32 cellular contexts compared by ENCODE assay signal in genomic region chr20:32237419-32237818, GRCh38. TPM values are rescaled to one million over a fixed set of nuclear protein-coding genes. Genes with fewer than 3 reads are reported as not detected.
DNase-seq lines count a peak whose midpoint lies in the region; ATAC-seq, FAIRE-seq and TF ChIP-seq lines count a peak whose summit lies in the region.
"Had no signal": no experiment of that assay in that cellular context is flagged by ENCODE, and none has a peak within 500 bp of the region (broad histone marks: within the 10 kb centered on the region; RNA-seq: fewer than 3 reads in every experiment).

No MANE protein-coding gene starts in this region.

- no peak overlapping the region for H2AFZ ChIP-seq in H1 (ENCODE audit: low read length)

- peaks cover 47% of the 10 kb centered on the region for H3K36me3 Mint-ChIP-seq in activated CD8-positive, alpha-beta T cell treated with anti-CD3 and anti-CD28 coated beads for 36 hours (ENCODE audit: low read depth)
- H3K36me3 Mint-ChIP-seq in activated CD8-positive, alpha-beta T cell treated with anti-CD3 and anti-CD28 coated beads, Interleukin-2, amount 10 ng/mL, durations not matched to agents 7 days and 5 days (ENCODE audit: low read depth) = peaks cover 33% of the 10 kb centered on the region
- H3K36me3 Mint-ChIP-seq in Calu3 (ENCODE audit: insufficient read depth, unreplicated experiment) (peaks cover 7% of the 10 kb centered on the region), T-helper 17 cell (ENCODE audit: low read depth) (peaks cover 3% of the 10 kb centered on the region)

- intact Hi-C loops in activated CD8-positive, alpha-beta T cell treated with anti-CD3 and anti-CD28 coated beads for 36 hours (cut with micrococcal nuclease) = no loop called here
- intact Hi-C loops in Calu3 (cut with micrococcal nuclease; ENCODE audit: unreplicated experiment) (no loop called here), dorsolateral prefrontal cortex (cut with DNase I) (no loop called here)

- H3K56ac ChIP-seq in H1 (replicated peaks; ENCODE audit: insufficient read length, low read depth, low read length) = no peak overlapping the region

- H3K9me3 ChIP-seq in T-helper 17 cell (ENCODE audit: control insufficient read depth, low read length, poor library complexity, severe bottlenecking) (no peaks in the 10 kb centered on the region), H1 (ENCODE audit: insufficient read depth in 2 of 2, low read depth in 1 of 2, low read length in 1 of 2) (no peaks in the 10 kb centered on the region)
- H3K9me3 ChIP-seq: A549, heart left ventricle, lower lobe of right lung, pancreas, right atrium auricular region had no signal

- H3K79me2 ChIP-seq in H1 (ENCODE audit: control insufficient read depth in 1 of 2, insufficient read depth in 2 of 2, low read length in 2 of 2) = no peaks in the 10 kb centered on the region

- H3K9me3 Mint-ChIP-seq in activated CD8-positive, alpha-beta T cell treated with anti-CD3 and anti-CD28 coated beads for 36 hours = no peaks in the 10 kb centered on the region
- no peaks in the 10 kb centered on the region for H3K9me3 Mint-ChIP-seq in activated CD8-positive, alpha-beta T cell treated with anti-CD3 and anti-CD28 coated beads, Interleukin-2, amount 10 ng/mL, durations not matched to agents 7 days and 5 days (ENCODE audit: insufficient read depth)
- H3K9me3 Mint-ChIP-seq in Calu3 (ENCODE audit: low read depth, unreplicated experiment) = no peaks in the 10 kb centered on the region
- H3K9me3 Mint-ChIP-seq: H9, nephron had no signal

- no peaks in the 10 kb centered on the region for H3K27me3 ChIP-seq in H1 (replicated peaks in 1 of 4; ENCODE audit: control insufficient read depth in 3 of 4, extremely low read depth in 1 of 4, insufficient read depth in 3 of 4, low read length in 3 of 4)
- no peaks in the 10 kb centered on the region for H3K27me3 ChIP-seq in dorsolateral prefrontal cortex
- H3K27me3 ChIP-seq: heart left ventricle, pancreas, right atrium auricular region had no signal

- no peak overlapping the region for H2BK15ac ChIP-seq in H1 (ENCODE audit: low read length)

- H3K23me2 ChIP-seq in H1 (ENCODE audit: low read depth, low read length) = no peaks in the 10 kb centered on the region

- no peak overlapping the region for H2BK12ac ChIP-seq in H1 (ENCODE audit: low read depth, low read length)

- TSS peak; percentile 55 for BruUV-seq in Calu3 (replicated peaks; lab: Mats Ljungman, UMichigan)

- no peak overlapping the region for H2AK5ac ChIP-seq in H1 (ENCODE audit: low read depth, low read length)

- no peak overlapping the region for H3K23ac ChIP-seq in H1 (ENCODE audit: insufficient read length)

- 95% methylated on average over 6 of the region's 6 CpGs; no CpG with 5 or more reads in 1 of the 2 experiments for WGBS in H1 (ENCODE audit: extremely low coverage in 1 of 2, insufficient coverage in 1 of 2, insufficient read length in 1 of 2, insufficient replicate concordance in 2 of 2, low coverage in 1 of 2, low lambda C conversion rate in 2 of 2, missing lambda C conversion rate in 1 of 2), 2 experiments

- peaks cover 7 to 29% (median 19%) of the 10 kb centered on the region in 4 experiments; a peak in 6 of 8 replicates for H3K36me3 ChIP-seq in H1 (ENCODE audit: control insufficient read depth in 2 of 4, insufficient read depth in 4 of 4, low read length in 3 of 4)

- H3K4me1 ChIP-seq in H1 (replicated peaks in 1 of 4; ENCODE audit: control insufficient read depth in 3 of 4, insufficient read depth in 4 of 4, low read length in 3 of 4) = peaks cover 0 to 7% (median 4%) of the 10 kb centered on the region in 4 experiments; a peak in 4 of 7 replicates
- H3K4me1 ChIP-seq: A549, right atrium auricular region had no signal

- H3K4me3 ChIP-seq in H1 (ENCODE audit: extremely low read depth in 1 of 4, insufficient read depth in 2 of 4, low read depth in 3 of 4, low read length in 4 of 4) (no peak overlapping the region), dorsolateral prefrontal cortex (no peak overlapping the region)
- H3K4me3 ChIP-seq: A549, heart left ventricle, lower lobe of right lung, pancreas, right atrium auricular region had no signal

- H4K20me1 ChIP-seq in H1 (replicated peaks in 1 of 2; ENCODE audit: control insufficient read depth in 1 of 2, insufficient read depth in 2 of 2, low read length in 2 of 2) = peaks cover 0 to 1% of the 10 kb centered on the region in 2 experiments

- H2BK20ac ChIP-seq in H1 (ENCODE audit: low read length) = no peak overlapping the region

- no peak for DNase-seq in activated CD8-positive, alpha-beta T cell treated with anti-CD3 and anti-CD28 coated beads for 36 hours
- no peak for DNase-seq in activated CD8-positive, alpha-beta T cell treated with anti-CD3 and anti-CD28 coated beads, Interleukin-2, amount 10 ng/mL, durations not matched to agents 7 days and 5 days
- no peak for DNase-seq in Calu3
- DNase-seq in T-helper 17 cell = no peak
- no peak for DNase-seq in H1 (ENCODE audit: low read depth in 1 of 2, low spot score in 2 of 2)
- no peak for DNase-seq in HTR-8/SVneo (ENCODE audit: insufficient read length, low spot score)
- DNase-seq in dorsolateral prefrontal cortex = no peak
- no peak for DNase-seq in nucleus accumbens (lab: John Stamatoyannopoulos, UW)
- DNase-seq: activated CD8-positive, alpha-beta memory T cell treated with anti-CD3 and anti-CD28 coated beads, Interleukin-2, amount 50 U/mL, for 4 hours; activated effector memory CD4-positive, alpha-beta T cell treated with anti-CD3 and anti-CD28 coated beads, Interleukin-2, amount 50 U/mL, for 16 hours; amygdala; DMS79; effector CD8-positive, alpha-beta T cell; foreskin fibroblast; GDM1; H9; heart left ventricle; kidney; lower lobe of right lung; NCI-H1436 treated with DMSO at 0.1 percent for 48 hours; NCI-H446; pancreas; T-helper 2 cell; trophoblast cell had no signal

- no peak overlapping the region for H3K18ac ChIP-seq in H1 (ENCODE audit: extremely low read depth, low read length)

- no peak overlapping the region for H2BK120ac ChIP-seq in H1 (replicated peaks; ENCODE audit: low read depth, low read length)

- H3K4me2 ChIP-seq in H1 (ENCODE audit: insufficient read depth in 1 of 2, low read depth in 2 of 2, low read length in 2 of 2) = no peak overlapping the region
- H3K4me2 ChIP-seq: A549, KMS-11 had no signal

- peak overlapping the region; percentile 60; the same call in 1 of the 2 replicates for H2BK5ac ChIP-seq in H1 (ENCODE audit: low read depth, low read length)

- POLR2A ChIA-PET in activated CD8-positive, alpha-beta T cell treated with anti-CD3 and anti-CD28 coated beads for 36 hours (lab: Charles Lee) = interaction anchor here (1.1 kb wide), 1 partner anchor 8 kb away, joined by 3 read pairs; no protein-coding TSS in a partner anchor
- POLR2A ChIA-PET in activated CD8-positive, alpha-beta T cell treated with anti-CD3 and anti-CD28 coated beads, Interleukin-2, amount 10 ng/mL, durations not matched to agents 7 days and 5 days (lab: Charles Lee) = no interaction called here
- POLR2A ChIA-PET in H1 (lab: Charles Lee; ENCODE audit: partially characterized antibody) = interaction anchor here (0.7 to 0.8 kb wide), 2 partner anchors 10 to 16 kb away, joined by 3 read pairs; no protein-coding TSS in a partner anchor

- TF ChIP-seq RAD21 in H1 (IDR thresholded peaks at IDR 0.05 in 1 of 2, conservative IDR thresholded peaks at IDR 0.05 in 1 of 2; ENCODE audit: low read depth in 2 of 2, low read length in 2 of 2) = no peak

- no peak overlapping the region for H3K27ac ChIP-seq in H1 (ENCODE audit: low read depth, low read length)
- H3K27ac ChIP-seq in dorsolateral prefrontal cortex = no peak overlapping the region
- H3K27ac ChIP-seq: A549, heart left ventricle, KMS-11, lower lobe of right lung, right atrium auricular region had no signal

- no peak for TF ChIP-seq POLR2A in H1 (IDR thresholded peaks at IDR 0.05; ENCODE audit: control extremely low read depth in 1 of 2, low read depth in 2 of 2, low read length in 2 of 2)

- CTCF ChIA-PET in activated CD8-positive, alpha-beta T cell treated with anti-CD3 and anti-CD28 coated beads for 36 hours (lab: Charles Lee) = no interaction called here
- CTCF ChIA-PET in activated CD8-positive, alpha-beta T cell treated with anti-CD3 and anti-CD28 coated beads, Interleukin-2, amount 10 ng/mL, durations not matched to agents 7 days and 5 days (lab: Charles Lee) = no interaction called here
- CTCF ChIA-PET in Calu3 (lab: Charles Lee) (no interaction called here), H1 (lab: Charles Lee; ENCODE audit: partially characterized antibody) (no interaction called here)

- no peaks in the 10 kb centered on the region for H3K27me3 Mint-ChIP-seq in activated CD8-positive, alpha-beta T cell treated with anti-CD3 and anti-CD28 coated beads for 36 hours
- H3K27me3 Mint-ChIP-seq in activated CD8-positive, alpha-beta T cell treated with anti-CD3 and anti-CD28 coated beads, Interleukin-2, amount 10 ng/mL, durations not matched to agents 7 days and 5 days (ENCODE audit: low read depth) = no peaks in the 10 kb centered on the region
- H3K27me3 Mint-ChIP-seq in Calu3 (ENCODE audit: unreplicated experiment) (no peaks in the 10 kb centered on the region), T-helper 17 cell (no peaks in the 10 kb centered on the region)

- H4K5ac ChIP-seq in H1 (ENCODE audit: insufficient read length, low read depth, low read length) = no peak overlapping the region

- H4K91ac ChIP-seq in H1 (replicated peaks; ENCODE audit: insufficient read length, low read length) = no peak overlapping the region

- no peak for FAIRE-seq in H1 (lab: Jason Lieb, UNC)
- FAIRE-seq in HTR-8/SVneo (lab: Jason Lieb, UNC) = no peak
- FAIRE-seq: A549, colon, GM19239, kidney, pancreas had no signal

- H3K4me3 Mint-ChIP-seq in activated CD8-positive, alpha-beta T cell treated with anti-CD3 and anti-CD28 coated beads for 36 hours = no peak overlapping the region
- no peak overlapping the region for H3K4me3 Mint-ChIP-seq in activated CD8-positive, alpha-beta T cell treated with anti-CD3 and anti-CD28 coated beads, Interleukin-2, amount 10 ng/mL, durations not matched to agents 7 days and 5 days
- no peak overlapping the region for H3K4me3 Mint-ChIP-seq in Calu3 (ENCODE audit: low read depth, unreplicated experiment)
- no peak overlapping the region for H3K4me3 Mint-ChIP-seq in T-helper 17 cell
- H3K4me3 Mint-ChIP-seq: H9, nephron had no signal

- H3K9ac ChIP-seq in H1 (replicated peaks in 1 of 4; ENCODE audit: extremely low read depth in 1 of 4, low read depth in 3 of 4, low read length in 3 of 4) = no peak overlapping the region
- H3K9ac ChIP-seq: KMS-11 had no signal

- peaks cover 43% of the 10 kb centered on the region for H3K4me1 Mint-ChIP-seq in activated CD8-positive, alpha-beta T cell treated with anti-CD3 and anti-CD28 coated beads for 36 hours (ENCODE audit: low read depth)
- H3K4me1 Mint-ChIP-seq in activated CD8-positive, alpha-beta T cell treated with anti-CD3 and anti-CD28 coated beads, Interleukin-2, amount 10 ng/mL, durations not matched to agents 7 days and 5 days (ENCODE audit: low read depth) = peaks cover 17% of the 10 kb centered on the region
- H3K4me1 Mint-ChIP-seq in Calu3 (ENCODE audit: low read depth, unreplicated experiment) (peaks cover 13% of the 10 kb centered on the region), T-helper 17 cell (peaks cover 21% of the 10 kb centered on the region)
- H3K4me1 Mint-ChIP-seq: nephron had no signal

- H3K14ac ChIP-seq in H1 (ENCODE audit: insufficient read length) = no peak overlapping the region

- no peak overlapping the region for H3K4ac ChIP-seq in H1 (replicated peaks; ENCODE audit: insufficient read length, low read depth, low read length)

- no peak for TF ChIP-seq EP300 in H1 (IDR thresholded peaks at IDR 0.05; ENCODE audit: borderline replicate concordance in 1 of 2, low read depth in 2 of 2, low read length in 2 of 2)

- H3K27ac Mint-ChIP-seq in activated CD8-positive, alpha-beta T cell treated with anti-CD3 and anti-CD28 coated beads for 36 hours = peak overlapping the region; percentile 19
- no peak overlapping the region for H3K27ac Mint-ChIP-seq in activated CD8-positive, alpha-beta T cell treated with anti-CD3 and anti-CD28 coated beads, Interleukin-2, amount 10 ng/mL, durations not matched to agents 7 days and 5 days
- H3K27ac Mint-ChIP-seq in Calu3 (ENCODE audit: unreplicated experiment) (no peak overlapping the region), T-helper 17 cell (peak overlapping the region; percentile 100)

- TF ChIP-seq CTCF in activated CD8-positive, alpha-beta T cell treated with anti-CD3 and anti-CD28 coated beads for 36 hours (IDR thresholded peaks at IDR 0.05) = no peak
- TF ChIP-seq CTCF in Calu3 (IDR thresholded peaks at IDR 0.05; ENCODE audit: unreplicated experiment) (no peak), H1 (IDR thresholded peaks at IDR 0.05; ENCODE audit: control extremely low read depth in 1 of 3, insufficient read depth in 1 of 3, low read depth in 1 of 3, low read length in 3 of 3) (no peak), dorsolateral prefrontal cortex (IDR thresholded peaks at IDR 0.05 in 54 of 56, conservative IDR thresholded peaks at IDR 0.05 in 2 of 56; ENCODE audit: low read depth in 1 of 56, partially characterized antibody in 56 of 56) (no peak)

- no peaks in the 10 kb centered on the region for H3K79me1 ChIP-seq in H1 (ENCODE audit: low read depth, low read length)

- no peak for ATAC-seq in activated CD8-positive, alpha-beta T cell treated with anti-CD3 and anti-CD28 coated beads for 36 hours
- no peak for ATAC-seq in activated CD8-positive, alpha-beta T cell treated with anti-CD3 and anti-CD28 coated beads, Interleukin-2, amount 10 ng/mL, durations not matched to agents 7 days and 5 days
- ATAC-seq in T-helper 17 cell = no peak
- ATAC-seq: A549, esophagus mucosa, heart left ventricle, lower lobe of right lung, pancreas, SK-N-SH treated with all-trans-retinoic acid at 6 μM for 48 hours had no signal

- H4K8ac ChIP-seq in H1 (ENCODE audit: extremely low read depth, insufficient read depth, low read length) = no peak overlapping the region

RNA-seq across cellular contexts. Expression of gene POFUT1, which starts 29.7 kb away (rescaled TPM):
- total RNA-seq in activated CD8-positive, alpha-beta T cell treated with anti-CD3 and anti-CD28 coated beads for 36 hours = 10 to 100 TPM; 43.7 to 46.2 TPM
- total RNA-seq in activated CD8-positive, alpha-beta T cell treated with anti-CD3 and anti-CD28 coated beads, Interleukin-2, amount 10 ng/mL, durations not matched to agents 7 days and 5 days = 10 to 100 TPM; 23.5 to 24.8 TPM
- 79.9 and 87.3 TPM in 2 replicates for total RNA-seq in Calu3 (2022)
- 10 to 100 TPM; 11.1 to 13.6 TPM for total RNA-seq in T-helper 17 cell
- total RNA-seq in H1 (2021; fragmentation: NEBNext Ultra II Directional; extraction: Animal tissue kit (Norgen Biotek cat#: 25700)) = 24.4 and 24.5 TPM in 2 replicates
- polyA plus RNA-seq in H1 (2011; rRNA removed) = 19.4 and 23.5 TPM in 2 replicates
- polyA plus RNA-seq in H1 (2011; cell fraction: cytosol; rRNA removed) = 23.1 TPM
- polyA plus RNA-seq in H1 (2011; cell fraction: nucleus; rRNA removed) = 27.9 TPM
- polyA plus RNA-seq in H1 (2012, experiment 1 of 2) = 19.9 to 22.6 TPM (median 21.3 TPM) in 4 replicates
- 21.9 TPM for polyA plus RNA-seq in H1 (2012, experiment 2 of 2)
- 27.9 TPM for polyA plus RNA-seq in H1 (2013, experiment 1 of 2)
- polyA plus RNA-seq in H1 (2013, experiment 2 of 2) = 31.3 TPM
- 30.4 and 33.9 TPM in 2 replicates for polyA minus RNA-seq in H1 (2011; rRNA and poly(A)+ RNA removed)
- 22.5 TPM for polyA minus RNA-seq in H1 (2011; cell fraction: cytosol; rRNA and poly(A)+ RNA removed)
- polyA minus RNA-seq in H1 (2011; cell fraction: nucleus; rRNA and poly(A)+ RNA removed) = 26.9 TPM
- 10 to 100 TPM; 10.1 to 21.0 (median 14.4) TPM for total RNA-seq in dorsolateral prefrontal cortex

RNA-seq across cellular contexts. Expression of gene PLAGL2, which starts 29.9 kb away (rescaled TPM):
- 10 to 100 TPM; 70.6 to 71.5 TPM for total RNA-seq in activated CD8-positive, alpha-beta T cell treated with anti-CD3 and anti-CD28 coated beads for 36 hours
- 10 to 100 TPM; 21.9 to 22.9 TPM for total RNA-seq in activated CD8-positive, alpha-beta T cell treated with anti-CD3 and anti-CD28 coated beads, Interleukin-2, amount 10 ng/mL, durations not matched to agents 7 days and 5 days
- total RNA-seq in Calu3 (2022) = 30.5 and 32.7 TPM in 2 replicates
- total RNA-seq in T-helper 17 cell = 10 to 100 TPM; 14.9 to 18.9 TPM
- 25.4 and 26.1 TPM in 2 replicates for total RNA-seq in H1 (2021; fragmentation: NEBNext Ultra II Directional; extraction: Animal tissue kit (Norgen Biotek cat#: 25700))
- polyA plus RNA-seq in H1 (2011; rRNA removed) = 20.6 and 26.7 TPM in 2 replicates
- 13.6 TPM for polyA plus RNA-seq in H1 (2011; cell fraction: cytosol; rRNA removed)
- polyA plus RNA-seq in H1 (2011; cell fraction: nucleus; rRNA removed) = 16.7 TPM
- polyA plus RNA-seq in H1 (2012, experiment 1 of 2) = 23.8 to 28.5 TPM (median 26.4 TPM) in 4 replicates
- 20.3 TPM for polyA plus RNA-seq in H1 (2012, experiment 2 of 2)
- polyA plus RNA-seq in H1 (2013, experiment 1 of 2) = 19.4 TPM
- polyA plus RNA-seq in H1 (2013, experiment 2 of 2) = 19.7 TPM
- polyA minus RNA-seq in H1 (2011; rRNA and poly(A)+ RNA removed) = 26.9 and 28.7 TPM in 2 replicates
- 20.6 TPM for polyA minus RNA-seq in H1 (2011; cell fraction: cytosol; rRNA and poly(A)+ RNA removed)
- 18.4 TPM for polyA minus RNA-seq in H1 (2011; cell fraction: nucleus; rRNA and poly(A)+ RNA removed)
- total RNA-seq in dorsolateral prefrontal cortex = 10 to 100 TPM in 59 of 120 experiments, 1 to 10 TPM in 61; 6.0 to 16.0 (median 10.0) TPM

RNA-seq across cellular contexts. Expression of gene KIF3B, which starts 40.0 kb away (rescaled TPM):
- total RNA-seq in activated CD8-positive, alpha-beta T cell treated with anti-CD3 and anti-CD28 coated beads for 36 hours = 10 to 100 TPM; 25.4 to 25.7 TPM
- total RNA-seq in activated CD8-positive, alpha-beta T cell treated with anti-CD3 and anti-CD28 coated beads, Interleukin-2, amount 10 ng/mL, durations not matched to agents 7 days and 5 days = 10 to 100 TPM; 15.1 to 16.0 TPM
- total RNA-seq in Calu3 (2022) (51.2 and 56.6 TPM in 2 replicates), T-helper 17 cell (10 to 100 TPM; 13.4 to 14.4 TPM), dorsolateral prefrontal cortex (10 to 100 TPM; 27.3 to 89.7 (median 65.4) TPM)
- total RNA-seq in H1 (2021; fragmentation: NEBNext Ultra II Directional; extraction: Animal tissue kit (Norgen Biotek cat#: 25700)) = 22.1 and 22.4 TPM in 2 replicates
- 7.3 and 10.1 TPM in 2 replicates for polyA plus RNA-seq in H1 (2011; rRNA removed)
- polyA plus RNA-seq in H1 (2011; cell fraction: cytosol; rRNA removed) = 10.7 TPM
- polyA plus RNA-seq in H1 (2011; cell fraction: nucleus; rRNA removed) = 11.7 TPM
- 12.0 to 19.2 TPM (median 14.7 TPM) in 4 replicates for polyA plus RNA-seq in H1 (2012, experiment 1 of 2)
- 1.1 TPM for polyA plus RNA-seq in H1 (2012, experiment 2 of 2)
- 15.2 TPM for polyA plus RNA-seq in H1 (2013, experiment 1 of 2)
- 14.7 TPM for polyA plus RNA-seq in H1 (2013, experiment 2 of 2)
- polyA minus RNA-seq in H1 (2011; rRNA and poly(A)+ RNA removed) = 20.8 and 24.1 TPM in 2 replicates
- polyA minus RNA-seq in H1 (2011; cell fraction: cytosol; rRNA and poly(A)+ RNA removed) = 9.0 TPM
- 17.9 TPM for polyA minus RNA-seq in H1 (2011; cell fraction: nucleus; rRNA and poly(A)+ RNA removed)

Comparison
In these comparisons a context has a peak if more than half of its experiments do, and no peak if none do; other contexts are left out.
1. H3K27ac Mint-ChIP-seq: peak in activated CD8-positive, alpha-beta T cell treated with anti-CD3 and anti-CD28 coated beads for 36 hours (single experiment) and T-helper 17 cell (single experiment); none in activated CD8-positive, alpha-beta T cell treated with anti-CD3 and anti-CD28 coated beads, Interleukin-2, amount 10 ng/mL, durations not matched to agents 7 days and 5 days (single experiment) and Calu3 (single experiment).